Comparison of ENCODE assay signal across 2 cellular contexts in genomic region chr1:3785458-3786157, GRCh38.
TF ChIP-seq lines count a peak whose summit lies in the region.

No MANE protein-coding gene starts in this region.

TF ChIP-seq in A549, 52 proteins besides CTCF, POLR2A, EP300 and RAD21:
- TF ChIP-seq HMGXB4 (CRISPR knock-in tag; IDR thresholded peaks at IDR 0.05; ENCODE audit: borderline replicate concordance) (no peak), MYC (IDR thresholded peaks at IDR 0.05; ENCODE audit: borderline replicate concordance, low read length) (no peak), ZFP36 (IDR thresholded peaks at IDR 0.05; ENCODE audit: borderline replicate concordance, partially characterized antibody) (no peak), POLR2AphosphoS2 (conservative IDR thresholded peaks at IDR 0.05; ENCODE audit: low read length) (no peak), TFCP2L1 (CRISPR knock-in tag; IDR thresholded peaks at IDR 0.05) (no peak)

TF ChIP-seq in SK-N-SH, 30 proteins besides CTCF, POLR2A, EP300 and RAD21 (continued from another document):
- TF ChIP-seq IRF3 (IDR thresholded peaks at IDR 0.05; ENCODE audit: low read depth, low read length) (no peak), FOSL2 (IDR thresholded peaks at IDR 0.05; ENCODE audit: borderline replicate concordance, low read depth) (no peak), JUND (IDR thresholded peaks at IDR 0.05) (no peak), MXI1 (IDR thresholded peaks at IDR 0.05; ENCODE audit: low read depth, low read length) (no peak), FOXJ3 (CRISPR knock-in tag; IDR thresholded peaks at IDR 0.05) (no peak), RFX5 (IDR thresholded peaks at IDR 0.05; ENCODE audit: low read length) (no peak)
